ENCODE assay signal across 22 cellular contexts in genomic region chr10:43502931-43503330, GRCh38.
"Had no signal": no experiment of that assay in that cellular context is flagged by ENCODE, and none has a peak within 500 bp of the region (broad histone marks: within the 10 kb centered on the region; RNA-seq: fewer than 3 reads in every experiment).

No MANE protein-coding gene starts in this region.

- DNase-seq: stimulated activated CD4-positive, alpha-beta T cell treated with anti-CD3 and anti-CD28 coated beads, Interleukin-2, amount 100 ng/mL, for 48 hours; stimulated activated CD4-positive, alpha-beta T cell treated with anti-CD3 and anti-CD28 coated beads, Interleukin-4, amount 100 ng/mL, for 1 hour; stimulated activated CD4-positive, alpha-beta T cell treated with anti-CD3 and anti-CD28 coated beads, Interleukin-4, amount 100 ng/mL, for 24 hours; stimulated activated CD4-positive, alpha-beta T cell treated with anti-CD3 and anti-CD28 coated beads, Interleukin-4, amount 100 ng/mL, for 4 hours; stimulated activated CD8-positive, alpha-beta memory T cell treated with anti-CD3 and anti-CD28 coated beads, Interleukin-4, amount 100 ng/mL, for 48 hours; stimulated activated naive B cell treated with anti-CD40 and anti-IgM and Interleukin-4, amounts not matched to agents 10 μg/mL and 1 μg/mL and 100 μg/mL, for 72 hours; stimulated activated naive CD4-positive, alpha-beta T cell; stimulated activated naive CD4-positive, alpha-beta T cell treated with Interleukin-2 at 50 U/mL for 16 hours; stimulated activated naive CD8-positive, alpha-beta T cell treated with anti-CD3 and anti-CD28 coated beads, Interleukin-15, amount 100 ng/mL, for 72 hours; stimulated activated naive CD8-positive, alpha-beta T cell treated with anti-CD3 and anti-CD28 coated beads, Interleukin-15, Interleukin-2, amounts not matched to agents 100 U/mL and 50 U/mL, for 24 hours; stomach; substantia nigra; testis; thyroid gland; tibial artery; transverse colon; trophoblast cell; upper lobe of left lung; upper lobe of right lung; uterus had no signal

- ATAC-seq: stimulated activated effector memory CD8-positive, alpha-beta T cell treated with anti-CD3 and anti-CD28 coated beads, Interleukin-12 subunit alpha, Interleukin-12 subunit beta, amount 100 ng/mL, for 72 hours; stimulated activated memory B cell treated with anti-CD40 and anti-IgM and Interleukin-4, amounts not matched to agents 10 μg/mL and 1 μg/mL and 100 μg/mL, for 72 hours; stimulated activated naive B cell treated with anti-CD40 and anti-IgM and Interleukin-4, amounts not matched to agents 10 μg/mL and 1 μg/mL and 100 μg/mL, for 72 hours; stimulated activated naive CD8-positive, alpha-beta T cell treated with anti-CD3 and anti-CD28 coated beads, Interleukin-15, amount 100 ng/mL, for 72 hours; stimulated activated naive CD8-positive, alpha-beta T cell treated with anti-CD3 and anti-CD28 coated beads, Interleukin-15, Interleukin-2, amounts not matched to agents 100 U/mL and 50 U/mL, for 24 hours; upper lobe of right lung had no signal
